ENCODE assay signal across 9 cellular contexts in genomic region chr13:24270639-24271131, GRCh38. TPM values are rescaled to one million over a fixed set of nuclear protein-coding genes. Genes with fewer than 3 reads are reported as not detected.
DNase-seq lines count a peak whose midpoint lies in the region; ATAC-seq and TF ChIP-seq lines count a peak whose summit lies in the region.
"Had no signal": no experiment of that assay in that cellular context is flagged by ENCODE, and none has a peak within 500 bp of the region (broad histone marks: within the 10 kb centered on the region; RNA-seq: fewer than 3 reads in every experiment).

No MANE protein-coding gene starts in this region.

- 13% methylated on average over 7 of the region's 10 CpGs for WGBS in mammary epithelial cell (ENCODE audit: low coverage, missing lambda C conversion rate)

- H3K79me2 ChIP-seq in mammary epithelial cell (ENCODE audit: insufficient read depth, low read length), result no peaks in the 10 kb centered on the region
- H3K79me2 ChIP-seq in OCI-LY7 (ENCODE audit: insufficient read depth, low read depth, low read length), result no peaks in the 10 kb centered on the region

- H4K20me1 ChIP-seq in mammary epithelial cell (ENCODE audit: insufficient read depth, low read length), result no peaks in the 10 kb centered on the region
- H4K20me1 ChIP-seq in OCI-LY7 (ENCODE audit: insufficient read depth, low read length), result no peaks in the 10 kb centered on the region

- H3K9me3 ChIP-seq in mammary epithelial cell (replicated peaks; ENCODE audit: insufficient read depth, low read length), result no peaks in the 10 kb centered on the region
- H3K9me3 ChIP-seq in OCI-LY7 (ENCODE audit: low read length), result no peaks in the 10 kb centered on the region
- H3K9me3 ChIP-seq: HAP-1 had no signal

- TF ChIP-seq CTCF in AG10803 (conservative IDR thresholded peaks at IDR 0.05; ENCODE audit: low read length) (0 out of 2 replicates have a peak, but pooled peaks have one; percentile 6), mammary epithelial cell (conservative IDR thresholded peaks at IDR 0.05 in 1 of 2, IDR thresholded peaks at IDR 0.05 in 1 of 2; ENCODE audit: extremely low read depth in 1 of 2, insufficient read depth in 1 of 2, low read depth in 1 of 2, low read length in 2 of 2) (no peak), OCI-LY7 (conservative IDR thresholded peaks at IDR 0.05; ENCODE audit: low read length) (no peak)

- H3K4me2 ChIP-seq in mammary epithelial cell (ENCODE audit: insufficient read depth, low read depth, low read length) (peak overlapping the region; percentile 15), OCI-LY7 (ENCODE audit: low read length) (no peak overlapping the region)

- H3K9ac ChIP-seq in mammary epithelial cell (ENCODE audit: insufficient read depth, low read length), result no peak overlapping the region

- H3K36me3 ChIP-seq in mammary epithelial cell (ENCODE audit: insufficient read depth, low read length), result no peaks in the 10 kb centered on the region
- H3K36me3 ChIP-seq in OCI-LY7 (ENCODE audit: insufficient read depth, low read length), result no peaks in the 10 kb centered on the region
- H3K36me3 ChIP-seq: HAP-1 had no signal

- H2AFZ ChIP-seq in mammary epithelial cell (ENCODE audit: low read depth, low read length) (peak overlapping the region; percentile 60), OCI-LY7 (ENCODE audit: low read length) (no peak overlapping the region)

- no TSS peak for BruUV-seq in mammary epithelial cell (replicated peaks; lab: Mats Ljungman, UMichigan)
- no TSS peak for BruUV-seq in OCI-LY7 (replicated peaks; lab: Mats Ljungman, UMichigan)

- H3K4me1 ChIP-seq in mammary epithelial cell (ENCODE audit: insufficient read depth, low read length), result no peaks in the 10 kb centered on the region
- H3K4me1 ChIP-seq in OCI-LY7 (ENCODE audit: insufficient read depth, low read length, poor library complexity, severe bottlenecking), result no peaks in the 10 kb centered on the region

- intact Hi-C loops in mammary epithelial cell (cut with micrococcal nuclease), result no loop called here
- intact Hi-C loops in OCI-LY7 (cut with micrococcal nuclease; ENCODE audit: unreplicated experiment), result no loop called here

- in situ Hi-C loops in mammary epithelial cell (cut with MboI; ENCODE audit: low sequenced_read_pairs in 2 of 2), result no loop called here

- peak; percentile 49 for TF ChIP-seq POLR2A in GM19099 (IDR thresholded peaks at IDR 0.05; ENCODE audit: extremely low read depth, insufficient read length, low read depth)

- H3K4me3 ChIP-seq in AG10803 (ENCODE audit: low read length), result peak overlapping the region; percentile 42
- no peak overlapping the region for H3K4me3 ChIP-seq in mammary epithelial cell (replicated peaks in 1 of 3; ENCODE audit: insufficient read depth in 1 of 3, low read depth in 2 of 3, low read length in 3 of 3)
- H3K4me3 ChIP-seq in OCI-LY7 (ENCODE audit: low read depth, low read length, poor library complexity, severe bottlenecking), result no peak overlapping the region
- H3K4me3 ChIP-seq: HAP-1 had no signal

- H3K9me2 ChIP-seq in OCI-LY7 (ENCODE audit: insufficient read depth, low read length), result no peaks in the 10 kb centered on the region

- DNase-seq in AG10803 (ENCODE audit: low read depth), result peak; percentile 48
- DNase-seq in T-helper 22 cell (ENCODE audit: low read depth), result peak; percentile 49
- peak; percentile 28 for DNase-seq in mammary epithelial cell
- DNase-seq in left kidney (ENCODE audit: low read depth, low spot score), result peak; percentile 75
- DNase-seq in stimulated activated CD4-positive, alpha-beta T cell treated with anti-CD3 and anti-CD28 coated beads, Interleukin-4, amount 100 ng/mL, for 24 hours, result peak; percentile 67
- no peak for DNase-seq in OCI-LY7 (ENCODE audit: low spot score)

- peak; percentile 38 for ATAC-seq in HG03196 (IDR thresholded peaks at IDR 0.05; ENCODE audit: unreplicated experiment)

- CTCF ChIA-PET in mammary epithelial cell (lab: Charles Lee; ENCODE audit: low non-redundant PET), result interaction anchor here (0.6 kb wide), 1 partner anchor 253 kb away, joined by 3 read pairs; no protein-coding TSS in a partner anchor
- CTCF ChIA-PET in OCI-LY7 (lab: Charles Lee; ENCODE audit: unreplicated experiment), result interaction anchor here (0.6 to 0.7 kb wide), 2 partner anchors 170 to 242 kb away, joined by 3 read pairs; no protein-coding TSS in a partner anchor

- dilution Hi-C loops in mammary epithelial cell (cut with HindIII; ENCODE audit: low sequenced_read_pairs), result loop anchor here (5.0 kb wide), 1 partner anchor 88 kb away; no protein-coding TSS in a partner anchor

- POLR2A ChIA-PET in OCI-LY7 (lab: Charles Lee), result interaction anchor here (0.6 to 1.1 kb wide), 3 partner anchors 11 to 249 kb away, joined by 3 to 4 read pairs (median 3); no protein-coding TSS in a partner anchor

- H3K27ac ChIP-seq in mammary epithelial cell (ENCODE audit: insufficient read depth, low read depth, low read length) (no peak overlapping the region), OCI-LY7 (ENCODE audit: low read depth, low read length, poor library complexity, severe bottlenecking) (no peak overlapping the region)

- H3K27me3 ChIP-seq in mammary epithelial cell (ENCODE audit: insufficient read depth, low read length), result no peaks in the 10 kb centered on the region

RNA-seq across cellular contexts. Expression of gene C1QTNF9, which starts 38.7 kb away (rescaled TPM):
- total RNA-seq in mammary epithelial cell (not detected), OCI-LY7 (2022) (not detected in 2 replicates)
- polyA plus RNA-seq in mammary epithelial cell, result not detected
- polyA minus RNA-seq in mammary epithelial cell, result not detected
- total RNA-seq in OCI-LY7 (2014; rRNA removed; shearing (Covaris generic)), result not detected in 2 replicates
